ENCODE assay signal across 8 cellular contexts in the genomic region with DNA sequence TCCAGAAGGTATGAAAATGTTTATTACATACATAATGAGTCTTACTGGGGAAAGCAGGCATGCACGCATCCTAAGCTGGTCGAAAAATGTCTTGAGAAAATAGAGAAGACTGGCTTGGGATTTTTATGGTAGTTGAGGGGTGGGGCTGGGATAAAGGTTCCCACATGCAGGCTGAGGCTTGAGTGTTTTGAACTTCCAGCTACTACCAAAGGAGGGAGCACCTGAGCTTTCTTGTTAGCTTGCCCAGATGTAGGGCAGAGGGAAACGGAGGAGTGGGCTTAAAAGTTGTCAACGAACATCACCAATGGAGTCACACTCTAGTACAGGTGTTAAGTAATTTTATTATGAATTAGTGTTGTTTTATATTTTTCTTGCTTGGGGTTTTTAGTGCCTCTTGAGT. TPM values are rescaled to one million over a fixed set of nuclear protein-coding genes. Genes with fewer than 3 reads are reported as not detected.
DNase-seq lines count a peak whose midpoint lies in the region; ATAC-seq and TF ChIP-seq lines count a peak whose summit lies in the region.

No MANE protein-coding gene starts in this region.

- ATAC-seq in GM19372 (IDR thresholded peaks at IDR 0.05; ENCODE audit: low read depth, unreplicated experiment) (peak; percentile 56), HG03565 (IDR thresholded peaks at IDR 0.05; ENCODE audit: unreplicated experiment) (no peak), GM21619 (IDR thresholded peaks at IDR 0.05; ENCODE audit: unreplicated experiment) (no peak)

- no peak overlapping the region for H3K4me3 ChIP-seq in fibroblast of villous mesenchyme (ENCODE audit: low read depth, low read length)

- peak; percentile 67 for TF ChIP-seq CTCF in fibroblast of villous mesenchyme (IDR thresholded peaks at IDR 0.05; ENCODE audit: insufficient read depth, low read depth, low read length)

- DNase-seq in AML-193 (lab: John Stamatoyannopoulos, UW) (peak; percentile 8 to 26), NCI-H460 (ENCODE audit: extremely low read depth, low read depth) (peak; percentile 58), fibroblast of villous mesenchyme (ENCODE audit: low read depth) (peak; percentile 46), ureter (ENCODE audit: low spot score) (no peak)
- DNase-seq in stimulated activated CD4-positive, alpha-beta T cell treated with anti-CD3 and anti-CD28 coated beads, Interleukin-4, amount 100 ng/mL, for 24 hours, result no peak

RNA-seq across cellular contexts. Expression of a gene that starts 39.6 kb away (rescaled TPM):
- 78.0 and 85.8 TPM in 2 replicates for total RNA-seq in NCI-H460 (2014; rRNA removed; shearing (Covaris generic))
- 97.2 and 115 TPM in 2 replicates for polyA plus RNA-seq in NCI-H460 (2014; cell fraction: nucleus; rRNA removed)
- 35.4 and 36.7 TPM in 2 replicates for total RNA-seq in fibroblast of villous mesenchyme
- total RNA-seq in ureter, result 46.1 TPM

Comparison
In these comparisons a context has a peak if more than half of its experiments do, and no peak if none do; other contexts are left out.
1. DNase-seq: peak in AML-193 (2 of 2), NCI-H460 (single experiment) and fibroblast of villous mesenchyme (single experiment); none in ureter (single experiment) and stimulated activated CD4-positive, alpha-beta T cell treated with anti-CD3 and anti-CD28 coated beads, Interleukin-4, amount 100 ng/mL, for 24 hours (single experiment).